In the genomic region with DNA sequence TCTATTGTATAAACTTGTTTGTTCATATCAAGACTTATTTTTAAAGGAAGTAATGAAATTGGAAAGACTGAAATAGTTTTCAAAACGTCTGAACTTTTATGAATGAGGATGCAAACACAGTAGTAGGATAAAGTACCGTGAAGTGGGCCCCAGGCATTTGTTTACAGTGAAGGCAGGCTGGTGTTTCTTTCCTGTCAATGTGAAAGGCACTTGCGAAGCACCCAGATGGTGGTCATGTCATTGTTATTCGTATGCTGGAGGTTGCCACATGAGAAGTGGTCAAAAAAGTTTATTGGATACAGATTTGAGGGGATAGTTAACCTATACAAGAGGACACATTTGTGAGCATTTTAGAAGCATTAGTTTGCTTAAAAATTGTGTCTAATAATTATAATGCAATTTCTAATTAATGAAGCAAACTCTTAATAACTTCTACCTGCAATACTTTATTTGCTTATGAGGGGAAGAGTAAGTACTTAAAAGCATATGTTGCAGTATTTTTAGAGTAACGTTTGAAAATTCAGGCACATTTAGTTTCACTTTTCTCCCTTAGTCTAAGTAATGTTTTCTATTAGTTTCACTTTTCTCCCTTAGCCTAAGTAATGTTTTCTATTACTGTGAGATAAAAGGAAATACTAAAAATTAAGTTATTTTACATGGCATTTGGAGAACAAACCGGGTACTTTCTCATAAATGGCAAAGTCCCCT, we compare ENCODE assay signal across 8 cellular contexts.
A peak's percentile ranks its signal among the peaks of the same experiment; 100 is the strongest.
DNase-seq lines count a peak whose midpoint lies in the region; ATAC-seq and TF ChIP-seq lines count a peak whose summit lies in the region.

No MANE protein-coding gene starts in this region.

- TF ChIP-seq POLR2A in suprapubic skin (IDR thresholded peaks at IDR 0.05), result no peak

- H3K4me1 ChIP-seq in mesodermal cell (ENCODE audit: control insufficient read depth, insufficient read depth, low read length, poor library complexity, severe bottlenecking) (peaks cover 14% of the 10 kb centered on the region), suprapubic skin (peaks cover 13% of the 10 kb centered on the region)

- no peak for TF ChIP-seq CTCF in AG10803 (conservative IDR thresholded peaks at IDR 0.05; ENCODE audit: low read length)
- TF ChIP-seq CTCF in suprapubic skin (IDR thresholded peaks at IDR 0.05), result no peak

- DNase-seq in AG10803 (ENCODE audit: low read depth), result peak; percentile 38
- DNase-seq in H7, result peak; percentile 66
- peak; percentile 68 for DNase-seq in amniotic epithelial cell (ENCODE audit: low read depth)
- no peak for DNase-seq in NCI-H1694 (lab: John Stamatoyannopoulos, UW)
- DNase-seq in suprapubic skin (ENCODE audit: low spot score in 2 of 2), result no peak
- DNase-seq in anterior cingulate cortex (lab: John Stamatoyannopoulos, UW), result no peak

- H3K9me3 ChIP-seq in mesodermal cell (ENCODE audit: control insufficient read depth, low read length) (no peaks in the 10 kb centered on the region), suprapubic skin (no peaks in the 10 kb centered on the region)

- H3K27me3 ChIP-seq in H7 (ENCODE audit: control insufficient read depth, insufficient read depth, low read length) (no peaks in the 10 kb centered on the region), suprapubic skin (no peaks in the 10 kb centered on the region)

- H3K4me3 ChIP-seq in AG10803 (ENCODE audit: low read length) (peak overlapping the region; percentile 45), H7 (ENCODE audit: insufficient read depth, low read depth, low read length) (no peak overlapping the region), mesodermal cell (ENCODE audit: extremely low read depth, insufficient read depth, low read length, poor library complexity, severe bottlenecking) (no peak overlapping the region), suprapubic skin (no peak overlapping the region)

- H3K36me3 ChIP-seq in H7 (replicated peaks; ENCODE audit: control insufficient read depth, insufficient read depth, low read length) (no peaks in the 10 kb centered on the region), mesodermal cell (ENCODE audit: control insufficient read depth, insufficient read depth, low read length) (peaks cover 26% of the 10 kb centered on the region), suprapubic skin (no peaks in the 10 kb centered on the region)

- WGBS in mesodermal cell (ENCODE audit: insufficient coverage in 2 of 2), 2 experiments, result 26 to 31% methylated on average over 5 of the region's 6 CpGs
- 33% methylated on average over 6 of the region's 6 CpGs for WGBS in suprapubic skin

- H3K27ac ChIP-seq in mesodermal cell (ENCODE audit: low read depth, low read length, severe bottlenecking) (peak overlapping the region; percentile 31), suprapubic skin (no peak overlapping the region)

- TF ChIP-seq EP300 in suprapubic skin (IDR thresholded peaks at IDR 0.05), result no peak

- ATAC-seq in GM21737 (IDR thresholded peaks at IDR 0.05; ENCODE audit: unreplicated experiment), result no peak

Comparison
In these comparisons a context has a peak if more than half of its experiments do, and no peak if none do; other contexts are left out.
1. DNase-seq: peak in AG10803 (single experiment), H7 (single experiment) and amniotic epithelial cell (single experiment); none in NCI-H1694 (single experiment), suprapubic skin (0 of 2) and anterior cingulate cortex (0 of 58).